ENCODE assay signal across 8 cellular contexts in genomic region chr12:68746572-68747180, GRCh38. TPM values are rescaled to one million over a fixed set of nuclear protein-coding genes. Genes with fewer than 3 reads are reported as not detected.
DNase-seq lines count a peak whose midpoint lies in the region; ATAC-seq and TF ChIP-seq lines count a peak whose summit lies in the region.

No MANE protein-coding gene starts in this region.

- no peaks in the 10 kb centered on the region for H3K27me3 ChIP-seq in CD4-positive, alpha-beta memory T cell (ENCODE audit: insufficient read depth, low read length)
- H3K27me3 ChIP-seq in PC-9 (ENCODE audit: insufficient read depth, low read depth), result no peaks in the 10 kb centered on the region
- no peaks in the 10 kb centered on the region for H3K27me3 ChIP-seq in gastroesophageal sphincter

- 3 to 8% methylated on average over 4 to 13 of the region's 15 CpGs for WGBS in gastroesophageal sphincter (ENCODE audit: low coverage in 1 of 2), 2 donors

- POLR2A ChIA-PET in CD4-positive, alpha-beta memory T cell (lab: Charles Lee; ENCODE audit: partially characterized antibody), result interaction anchor here (0.6 to 4.3 kb wide), 12 partner anchors 10 to 1477 kb away, joined by 3 to 93 read pairs (median 5); partner anchors contain the start of genes CAND1, MDM2 and RAP1B
- POLR2A ChIA-PET in PC-9 (lab: Charles Lee; ENCODE audit: unreplicated experiment), result interaction anchor here (0.5 to 0.7 kb wide), 5 partner anchors 41 to 1077 kb away, joined by 3 to 7 read pairs (median 4); no protein-coding TSS in a partner anchor

- no peak for TF ChIP-seq CTCF in PC-9 (conservative IDR thresholded peaks at IDR 0.05)
- no peak for TF ChIP-seq CTCF in gastroesophageal sphincter (IDR thresholded peaks at IDR 0.05)
- no peak for TF ChIP-seq CTCF in neural crest cell (conservative IDR thresholded peaks at IDR 0.05)
- TF ChIP-seq CTCF in type B pancreatic cell (conservative IDR thresholded peaks at IDR 0.05), result no peak

- H3K27me3 Mint-ChIP-seq in CD4-positive, alpha-beta memory T cell, result no peaks in the 10 kb centered on the region
- no peaks in the 10 kb centered on the region for H3K27me3 Mint-ChIP-seq in neural crest cell (ENCODE audit: low read depth)
- H3K27me3 Mint-ChIP-seq in type B pancreatic cell, result no peaks in the 10 kb centered on the region

- H3K4me3 Mint-ChIP-seq in CD4-positive, alpha-beta memory T cell, result peak overlapping the region; percentile 92 to 99 (median 98)
- H3K4me3 Mint-ChIP-seq in neural crest cell (peak overlapping the region; percentile 99), type B pancreatic cell (peak overlapping the region; percentile 99)

- TF ChIP-seq POLR2A in gastroesophageal sphincter (IDR thresholded peaks at IDR 0.05), result no peak

- no peaks in the 10 kb centered on the region for H3K9me2 ChIP-seq in PC-9 (ENCODE audit: insufficient read depth)

- no peaks in the 10 kb centered on the region for H3K9me3 ChIP-seq in CD4-positive, alpha-beta memory T cell (ENCODE audit: control insufficient read depth in 1 of 2, low read length in 2 of 2)
- H3K9me3 ChIP-seq in PC-9 (ENCODE audit: insufficient read depth, low read depth) (no peaks in the 10 kb centered on the region), gastroesophageal sphincter (no peaks in the 10 kb centered on the region)

- no peaks in the 10 kb centered on the region for H3K9me3 Mint-ChIP-seq in CD4-positive, alpha-beta memory T cell
- H3K9me3 Mint-ChIP-seq in neural crest cell, result no peaks in the 10 kb centered on the region
- no peaks in the 10 kb centered on the region for H3K9me3 Mint-ChIP-seq in type B pancreatic cell

- H4K20me1 ChIP-seq in PC-9 (ENCODE audit: insufficient read depth), result no peaks in the 10 kb centered on the region

- peaks cover 21% of the 10 kb centered on the region for H3K4me1 ChIP-seq in CD4-positive, alpha-beta memory T cell (ENCODE audit: insufficient read depth, low read length)
- H3K4me1 ChIP-seq in PC-9 (replicated peaks; ENCODE audit: insufficient read depth) (peaks cover 17% of the 10 kb centered on the region), gastroesophageal sphincter (peaks cover 0 to 44% (median 3%) of the 10 kb centered on the region in 3 donors)

- H3K4me1 Mint-ChIP-seq in CD4-positive, alpha-beta memory T cell, result peaks cover 26 to 46% (median 35%) of the 10 kb centered on the region in 4 donors
- peaks cover 41% of the 10 kb centered on the region for H3K4me1 Mint-ChIP-seq in neural crest cell
- peaks cover 17% of the 10 kb centered on the region for H3K4me1 Mint-ChIP-seq in type B pancreatic cell (ENCODE audit: unreplicated experiment)

- intact Hi-C loops in CD4-positive, alpha-beta memory T cell (cut with micrococcal nuclease), result loop anchor here (1.0 to 5.0 kb wide), 4 partner anchors 60 to 389 kb away; partner anchors contain the start of genes NUP107 and RAP1B
- intact Hi-C loops in PC-9 (cut with micrococcal nuclease; ENCODE audit: unreplicated experiment), result loop anchor here (1.0 kb wide), 1 partner anchor 61 kb away; no protein-coding TSS in a partner anchor

- peak overlapping the region; percentile 96 for H3K4me2 ChIP-seq in PC-9

- H3F3A ChIP-seq in PC-9 (ENCODE audit: insufficient read depth, low read depth), result peaks cover 20% of the 10 kb centered on the region; the same call in 1 of the 2 replicates

- peaks cover 16 to 29% of the 10 kb centered on the region in 2 donors for H3K36me3 Mint-ChIP-seq in CD4-positive, alpha-beta memory T cell
- no peaks in the 10 kb centered on the region for H3K36me3 Mint-ChIP-seq in neural crest cell (ENCODE audit: low read depth)
- peaks cover 6% of the 10 kb centered on the region for H3K36me3 Mint-ChIP-seq in type B pancreatic cell

- no peaks in the 10 kb centered on the region for H3K36me3 ChIP-seq in CD4-positive, alpha-beta memory T cell (ENCODE audit: insufficient read depth, low read length)
- H3K36me3 ChIP-seq in PC-9 (ENCODE audit: low read depth) (peaks cover 6% of the 10 kb centered on the region; the same call in 1 of the 2 replicates), gastroesophageal sphincter (peaks cover 0 to 32% of the 10 kb centered on the region in 2 donors)

- H3K27ac Mint-ChIP-seq in CD4-positive, alpha-beta memory T cell, result peak overlapping the region; percentile 32 to 97 (median 92)
- H3K27ac Mint-ChIP-seq in neural crest cell (ENCODE audit: unreplicated experiment), result peak overlapping the region; percentile 94
- H3K27ac Mint-ChIP-seq in type B pancreatic cell, result peak overlapping the region; percentile 89

- peak overlapping the region; percentile 74 to 78 for H3K4me3 ChIP-seq in CD4-positive, alpha-beta memory T cell (ENCODE audit: low read length in 2 of 2)
- H3K4me3 ChIP-seq in PC-9 (peak overlapping the region; percentile 77), gastroesophageal sphincter (peak overlapping the region; percentile 56 to 76)

- ATAC-seq in GM19452 (IDR thresholded peaks at IDR 0.05; ENCODE audit: unreplicated experiment) (peak; percentile 42), HG03520 (IDR thresholded peaks at IDR 0.05; ENCODE audit: unreplicated experiment) (peak; percentile 28), gastroesophageal sphincter (peak; percentile 47)

- H3K79me2 ChIP-seq in PC-9 (ENCODE audit: low read depth), result peaks cover 14% of the 10 kb centered on the region; the same call in 1 of the 2 replicates

- CTCF ChIA-PET in CD4-positive, alpha-beta memory T cell (lab: Charles Lee; ENCODE audit: partially characterized antibody), result interaction anchor here (0.6 to 2.5 kb wide), 5 partner anchors 62 to 410 kb away, joined by 3 to 16 read pairs (median 3); partner anchors contain the start of gene MDM2
- CTCF ChIA-PET in PC-9 (lab: Charles Lee), result no interaction called here

- peak overlapping the region; percentile 90 for H2AFZ ChIP-seq in PC-9

- BruUV-seq in PC-9 (replicated peaks; lab: Mats Ljungman, UMichigan), result TSS peak; percentile 72

- peak overlapping the region; percentile 69 for H3K27ac ChIP-seq in CD4-positive, alpha-beta memory T cell (ENCODE audit: low read depth, low read length)
- H3K27ac ChIP-seq in PC-9, result peak overlapping the region; percentile 16; the same call in 1 of the 2 replicates
- peak overlapping the region in 3 of 4 donors; percentile 78 to 88 (median 84) for H3K27ac ChIP-seq in gastroesophageal sphincter

- no peak for TF ChIP-seq EP300 in gastroesophageal sphincter (IDR thresholded peaks at IDR 0.05)

- peak in 2 of 5 donors; percentile 4 to 48 for DNase-seq in CD4-positive, alpha-beta memory T cell
- peak; percentile 45 to 47 for DNase-seq in PC-9
- DNase-seq in activated naive CD4-positive, alpha-beta T cell treated with Interleukin-2 at 50 U/mL for 16 hours, result peak; percentile 35
- no peak for DNase-seq in neural crest cell (ENCODE audit: low read depth, low spot score)
- DNase-seq in type B pancreatic cell (ENCODE audit: extremely low spot score, unreplicated experiment), result no peak

RNA-seq across cellular contexts. Expression of gene SLC35E3, which starts 0.7 kb away (rescaled TPM):
- total RNA-seq in CD4-positive, alpha-beta memory T cell, result 10 to 100 TPM in 1 of 2 experiments, 1 to 10 TPM in 1; 8.2 to 11.5 TPM
- polyA plus RNA-seq in CD4-positive, alpha-beta memory T cell, result 1 to 10 TPM; 6.1 to 7.7 TPM
- total RNA-seq in PC-9 (2021) (8.9 and 10.7 TPM in 2 replicates), gastroesophageal sphincter (10 to 100 TPM in 1 of 4 donors, 1 to 10 TPM in 3; 1.3 to 15.1 (median 4.9) TPM), neural crest cell (15.1 and 16.1 TPM in 2 replicates), type B pancreatic cell (ENCODE audit: low replicate concordance) (10.1 and 10.7 TPM in 2 replicates)

RNA-seq across cellular contexts. Expression of gene NUP107, which starts 59.9 kb away (rescaled TPM):
- 10 to 100 TPM; 68.9 to 70.7 TPM for total RNA-seq in CD4-positive, alpha-beta memory T cell
- polyA plus RNA-seq in CD4-positive, alpha-beta memory T cell, result 10 to 100 TPM; 25.9 to 39.8 TPM
- total RNA-seq in PC-9 (2021) (75.7 and 84.9 TPM in 2 replicates), gastroesophageal sphincter (10 to 100 TPM; 28.4 to 46.7 (median 29.5) TPM), neural crest cell (128 and 136 TPM in 2 replicates), type B pancreatic cell (ENCODE audit: low replicate concordance) (48.7 and 80.2 TPM in 2 replicates)

Comparison
In these comparisons a context has a peak if more than half of its experiments do, and no peak if none do; other contexts are left out.
1. DNase-seq: peak in PC-9 (2 of 2) and activated naive CD4-positive, alpha-beta T cell treated with Interleukin-2 at 50 U/mL for 16 hours (single experiment); none in neural crest cell (single experiment) and type B pancreatic cell (single experiment).
2. H3K27ac ChIP-seq: peak in every context shown above with its lines; median percentile 84 in gastroesophageal sphincter; 69 in CD4-positive, alpha-beta memory T cell; 16 in PC-9.
3. Peak in every context shown above with its lines, with median percentiles within 50 percentile points of each other: H3K4me3 ChIP-seq, H3K27ac Mint-ChIP-seq, H3K4me3 Mint-ChIP-seq and ATAC-seq.